In the genomic region with DNA sequence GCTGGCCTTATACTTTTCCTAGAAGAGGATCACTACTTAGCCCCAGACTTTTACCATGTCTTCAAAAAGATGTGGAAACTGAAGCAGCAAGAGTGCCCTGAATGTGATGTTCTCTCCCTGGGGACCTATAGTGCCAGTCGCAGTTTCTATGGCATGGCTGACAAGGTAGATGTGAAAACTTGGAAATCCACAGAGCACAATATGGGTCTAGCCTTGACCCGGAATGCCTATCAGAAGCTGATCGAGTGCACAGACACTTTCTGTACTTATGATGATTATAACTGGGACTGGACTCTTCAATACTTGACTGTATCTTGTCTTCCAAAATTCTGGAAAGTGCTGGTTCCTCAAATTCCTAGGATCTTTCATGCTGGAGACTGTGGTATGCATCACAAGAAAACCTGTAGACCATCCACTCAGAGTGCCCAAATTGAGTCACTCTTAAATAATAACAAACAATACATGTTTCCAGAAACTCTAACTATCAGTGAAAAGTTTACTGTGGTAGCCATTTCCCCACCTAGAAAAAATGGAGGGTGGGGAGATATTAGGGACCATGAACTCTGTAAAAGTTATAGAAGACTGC, we compare ENCODE assay signal across 1 cellular context.
TF ChIP-seq lines count a peak whose summit lies in the region.

No MANE protein-coding gene starts in this region.

TF ChIP-seq in GM12878, 131 proteins besides CTCF, POLR2A, EP300 and RAD21:
- TF ChIP-seq, protein P1, sequence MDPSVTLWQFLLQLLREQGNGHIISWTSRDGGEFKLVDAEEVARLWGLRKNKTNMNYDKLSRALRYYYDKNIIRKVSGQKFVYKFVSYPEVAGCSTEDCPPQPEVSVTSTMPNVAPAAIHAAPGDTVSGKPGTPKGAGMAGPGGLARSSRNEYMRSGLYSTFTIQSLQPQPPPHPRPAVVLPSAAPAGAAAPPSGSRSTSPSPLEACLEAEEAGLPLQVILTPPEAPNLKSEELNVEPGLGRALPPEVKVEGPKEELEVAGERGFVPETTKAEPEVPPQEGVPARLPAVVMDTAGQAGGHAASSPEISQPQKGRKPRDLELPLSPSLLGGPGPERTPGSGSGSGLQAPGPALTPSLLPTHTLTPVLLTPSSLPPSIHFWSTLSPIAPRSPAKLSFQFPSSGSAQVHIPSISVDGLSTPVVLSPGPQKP (IDR thresholded peaks at IDR 0.05; ENCODE audit: low read depth, low read length): no peak
- TF ChIP-seq MEF2B (IDR thresholded peaks at IDR 0.05; ENCODE audit: partially characterized antibody, poor library complexity, severe bottlenecking): peak; percentile 49
